Comparison of ENCODE assay signal across 13 cellular contexts in genomic region chr15:38438031-38438986, GRCh38. TPM values are rescaled to one million over a fixed set of nuclear protein-coding genes. Genes with fewer than 3 reads are reported as not detected.
A peak's percentile ranks its signal among the peaks of the same experiment; 100 is the strongest.
DNase-seq lines count a peak whose midpoint lies in the region; TF ChIP-seq lines count a peak whose summit lies in the region.
"Had no signal": no experiment of that assay in that cellular context is flagged by ENCODE, and none has a peak within 500 bp of the region (broad histone marks: within the 10 kb centered on the region; RNA-seq: fewer than 3 reads in every experiment).

No MANE protein-coding gene starts in this region.

- no peaks in the 10 kb centered on the region for H3K27me3 ChIP-seq in neutrophil
- H3K27me3 ChIP-seq in vagina, result no peaks in the 10 kb centered on the region
- peaks cover 8% of the 10 kb centered on the region for H3K27me3 ChIP-seq in BE2C
- H3K27me3 ChIP-seq: BLaER1 had no signal

- H3K9me3 ChIP-seq in neutrophil (no peaks in the 10 kb centered on the region), vagina (no peaks in the 10 kb centered on the region), BE2C (no peaks in the 10 kb centered on the region)

- DNase-seq in ELF-1 (ENCODE audit: low read depth, low spot score) (peak; percentile 14), NCI-H226 (peak; percentile 27), choroid plexus epithelial cell (ENCODE audit: low read depth) (peak; percentile 68), vagina (ENCODE audit: extremely low spot score in 2 of 2) (no peak), NCI-H774 (lab: John Stamatoyannopoulos, UW) (no peak), BE2C (no peak)
- DNase-seq: NCI-H1092, NCI-H446, NCI-H82, T-cell had no signal

- H3K36me3 ChIP-seq in neutrophil, result no peaks in the 10 kb centered on the region
- H3K36me3 ChIP-seq in vagina, result no peaks in the 10 kb centered on the region
- H3K36me3 ChIP-seq in BE2C, result no peaks in the 10 kb centered on the region
- H3K36me3 ChIP-seq: BLaER1 had no signal

- no peak overlapping the region for H3K4me3 ChIP-seq in choroid plexus epithelial cell (ENCODE audit: low read depth, low read length)
- H3K4me3 ChIP-seq in neutrophil (ENCODE audit: low read depth in 1 of 2, low read length in 1 of 2), result no peak overlapping the region
- no peak overlapping the region for H3K4me3 ChIP-seq in vagina
- H3K4me3 ChIP-seq in BE2C (ENCODE audit: low read depth, low read length), result no peak overlapping the region
- H3K4me3 ChIP-seq: BLaER1 had no signal

- H3K27ac ChIP-seq in neutrophil (peak overlapping the region; percentile 66), vagina (no peak overlapping the region)
- H3K27ac ChIP-seq: BLaER1, RWPE1 had no signal

- intact Hi-C loops in vagina (cut with DNase I), result no loop called here

- H3K4me1 ChIP-seq in neutrophil (ENCODE audit: control insufficient read depth in 1 of 2, insufficient read depth in 1 of 2, low read depth in 1 of 2, low read length in 1 of 2), result peaks cover 25 to 28% of the 10 kb centered on the region in 2 experiments
- H3K4me1 ChIP-seq in vagina, result no peaks in the 10 kb centered on the region
- peaks cover 4% of the 10 kb centered on the region; the same call in 1 of the 2 replicates for H3K4me1 ChIP-seq in BE2C

- TF ChIP-seq POLR2A in vagina (IDR thresholded peaks at IDR 0.05), result no peak

- no peak for TF ChIP-seq CTCF in choroid plexus epithelial cell (conservative IDR thresholded peaks at IDR 0.05; ENCODE audit: low read depth, low read length)
- no peak for TF ChIP-seq CTCF in neutrophil (IDR thresholded peaks at IDR 0.05)
- no peak for TF ChIP-seq CTCF in vagina (IDR thresholded peaks at IDR 0.05)
- no peak for TF ChIP-seq CTCF in BE2C (IDR thresholded peaks at IDR 0.05; ENCODE audit: low read depth, low read length)

RNA-seq across cellular contexts. Expression of gene FAM98B, which starts 15.6 kb away (rescaled TPM):
- total RNA-seq in vagina, result 18.7 TPM
- 18.3 TPM for polyA plus RNA-seq in BE2C (2012; ENCODE audit: insufficient read depth, insufficient read length, low read depth)

Comparison
In these comparisons a context has a peak if more than half of its experiments do, and no peak if none do; other contexts are left out.
1. DNase-seq: peak in ELF-1 (single experiment), NCI-H226 (single experiment) and choroid plexus epithelial cell (single experiment); none in vagina (0 of 2), NCI-H774 (single experiment) and BE2C (single experiment).